Comparison of ENCODE assay signal across 8 cellular contexts in the genomic region with DNA sequence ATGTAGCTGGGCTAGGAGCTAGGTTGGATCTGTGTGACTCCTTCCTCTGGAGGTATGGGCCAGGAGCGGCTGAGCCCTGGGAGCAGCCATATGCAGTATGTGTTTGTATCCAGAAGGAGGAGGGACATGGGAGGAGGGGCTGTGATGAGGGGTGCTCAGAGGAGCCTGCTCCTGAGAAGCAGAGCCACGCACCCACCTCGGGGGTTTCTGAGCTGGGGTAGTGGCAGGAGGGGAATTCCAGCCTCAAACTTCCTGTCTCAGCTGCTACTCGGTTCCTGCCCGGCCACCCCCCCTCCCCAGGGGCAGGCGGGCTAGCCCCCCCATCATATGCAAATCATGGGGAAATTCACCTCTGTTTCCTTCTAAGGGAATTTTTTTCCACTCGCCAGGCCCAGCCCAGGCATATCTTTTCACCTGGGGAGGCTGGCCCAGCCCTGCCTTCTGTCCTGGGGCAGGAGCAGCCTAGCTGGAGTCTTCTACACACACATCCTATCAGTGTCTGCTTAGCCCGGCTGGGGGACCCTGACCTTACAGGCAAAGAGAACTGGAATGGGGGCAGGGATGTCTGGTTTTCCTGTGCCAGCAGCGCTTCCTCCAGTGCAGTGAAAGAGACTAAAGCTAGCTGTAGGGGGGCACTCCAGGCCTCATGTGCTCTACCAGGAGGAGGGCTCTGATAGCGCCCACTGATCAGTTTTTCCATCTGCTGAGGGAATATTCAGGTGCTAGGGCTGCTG. TPM values are rescaled to one million over a fixed set of nuclear protein-coding genes. Genes with fewer than 3 reads are reported as not detected.
DNase-seq lines count a peak whose midpoint lies in the region; ATAC-seq, FAIRE-seq and TF ChIP-seq lines count a peak whose summit lies in the region.

No MANE protein-coding gene starts in this region.

- peak overlapping the region; percentile 70 to 95 for H3K27ac ChIP-seq in lung (ENCODE audit: low read depth in 1 of 2, low read length in 1 of 2)

- FAIRE-seq in bronchial epithelial cell (lab: Jason Lieb, UNC), result no peak

- peak overlapping the region; percentile 95 for H3K27ac Mint-ChIP-seq in WTC11

- H3K4me3 ChIP-seq in AG09309 (ENCODE audit: control insufficient read depth, low read depth, low read length) (peak overlapping the region; percentile 74), bronchial epithelial cell (ENCODE audit: low read depth, low read length) (peak overlapping the region; percentile 80), lung (peak overlapping the region; percentile 70)

- H3K4me1 Mint-ChIP-seq in WTC11, result peaks cover 46% of the 10 kb centered on the region

- H3K36me3 ChIP-seq in bronchial epithelial cell (ENCODE audit: control insufficient read depth, insufficient read depth, low read length) (peaks cover 52% of the 10 kb centered on the region), lung (ENCODE audit: control insufficient read depth in 2 of 2, insufficient read depth in 2 of 2, low read length in 2 of 2) (peaks cover 0 to 40% of the 10 kb centered on the region in 2 donors)

- CTCF ChIA-PET in WTC11 (lab: Charles Lee), result interaction anchor here (1.6 to 6.4 kb wide), 5 partner anchors 10 to 126 kb away, joined by 4 to 109 read pairs (median 16); partner anchors contain the start of gene MEAF6

- POLR2A ChIA-PET in WTC11 (lab: Charles Lee), result interaction anchor here (1.0 to 2.7 kb wide), 4 partner anchors 8 to 66 kb away, joined by 3 to 13 read pairs (median 6); no protein-coding TSS in a partner anchor

- WGBS in lung, 2 donors, result 6 to 8% methylated on average over 10 of the region's 10 CpGs

- TF ChIP-seq CTCF in AG09309 (IDR thresholded peaks at IDR 0.05; ENCODE audit: control insufficient read depth, insufficient read depth, low read depth, low read length, missing control alignments) (no peak), WTC11 (IDR thresholded peaks at IDR 0.05) (no peak), bronchial epithelial cell (IDR thresholded peaks at IDR 0.05; ENCODE audit: insufficient read depth, low read length, severe bottlenecking) (no peak), lung (IDR thresholded peaks at IDR 0.05; ENCODE audit: control extremely low read depth, extremely low read depth) (no peak)

- H3K27me3 ChIP-seq in bronchial epithelial cell (ENCODE audit: control insufficient read depth, insufficient read depth, low read length) (no peaks in the 10 kb centered on the region), lung (ENCODE audit: control insufficient read depth, insufficient read depth) (no peaks in the 10 kb centered on the region)

- peaks cover 20% of the 10 kb centered on the region for H3K36me3 Mint-ChIP-seq in WTC11

- no peaks in the 10 kb centered on the region for H3K9me3 ChIP-seq in lung (ENCODE audit: control insufficient read depth in 2 of 2, insufficient read depth in 1 of 2, low read length in 1 of 2)

- H3K9me3 Mint-ChIP-seq in WTC11, result no peaks in the 10 kb centered on the region

- peaks cover 7 to 32% of the 10 kb centered on the region in 2 donors for H3K4me1 ChIP-seq in lung (ENCODE audit: control insufficient read depth in 2 of 2, insufficient read depth in 2 of 2, low read length in 2 of 2)

- DNase-seq in AG09309 (ENCODE audit: low read depth) (no peak), GM19238 (ENCODE audit: insufficient read length, low spot score) (peak; percentile 82), WTC11 (ENCODE audit: low spot score) (peak; percentile 66), bronchial epithelial cell (ENCODE audit: low read depth) (peak; percentile 72), lung (ENCODE audit: low spot score) (peak; percentile 65), SKM-1 (lab: John Stamatoyannopoulos, UW; ENCODE audit: unreplicated experiment) (no peak)
- peak; percentile 65 for DNase-seq in stimulated activated CD8-positive, alpha-beta memory T cell treated with anti-CD3 and anti-CD28 coated beads, Interleukin-15, amount 100 ng/mL, for 1 hour (ENCODE audit: low read depth)

- peak overlapping the region; percentile 73 for H3K4me3 Mint-ChIP-seq in WTC11

- ATAC-seq in HG03460 (IDR thresholded peaks at IDR 0.05; ENCODE audit: unreplicated experiment) (peak; percentile 41), WTC11 (peak; percentile 28), lung (ENCODE audit: insufficient read depth, low FRiP score) (peak; percentile 5)

- H3K27me3 Mint-ChIP-seq in WTC11 (ENCODE audit: low read depth), result peaks cover 16% of the 10 kb centered on the region

TF ChIP-seq in WTC11, 78 proteins besides CTCF, POLR2A, EP300 and RAD21:
- TF ChIP-seq, protein P1, sequence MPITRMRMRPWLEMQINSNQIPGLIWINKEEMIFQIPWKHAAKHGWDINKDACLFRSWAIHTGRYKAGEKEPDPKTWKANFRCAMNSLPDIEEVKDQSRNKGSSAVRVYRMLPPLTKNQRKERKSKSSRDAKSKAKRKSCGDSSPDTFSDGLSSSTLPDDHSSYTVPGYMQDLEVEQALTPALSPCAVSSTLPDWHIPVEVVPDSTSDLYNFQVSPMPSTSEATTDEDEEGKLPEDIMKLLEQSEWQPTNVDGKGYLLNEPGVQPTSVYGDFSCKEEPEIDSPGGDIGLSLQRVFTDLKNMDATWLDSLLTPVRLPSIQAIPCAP (CRISPR knock-in tag; IDR thresholded peaks at IDR 0.05), result no peak
- TF ChIP-seq NFYB (CRISPR knock-in tag; conservative IDR thresholded peaks at IDR 0.05; ENCODE audit: low read depth) (no peak), ZNF263 (CRISPR knock-in tag; IDR thresholded peaks at IDR 0.05; ENCODE audit: low read depth) (peak; percentile 88; the same call in 1 of the 2 replicates), FOXP1 (CRISPR knock-in tag; IDR thresholded peaks at IDR 0.05; ENCODE audit: borderline replicate concordance) (no peak), ZNF232 (CRISPR knock-in tag; IDR thresholded peaks at IDR 0.05) (no peak), CBFB (CRISPR knock-in tag; IDR thresholded peaks at IDR 0.05; ENCODE audit: low read depth) (no peak), GRHL2 (CRISPR knock-in tag; IDR thresholded peaks at IDR 0.05; ENCODE audit: insufficient replicate concordance, severe bottlenecking) (no peak), MYBL2 (CRISPR knock-in tag; IDR thresholded peaks at IDR 0.05) (no peak)

RNA-seq across cellular contexts. Expression of gene ZC3H12A, which starts 3.0 kb away (rescaled TPM):
- total RNA-seq in WTC11 (2021) (8.4 to 10.9 TPM (median 9.6 TPM) in 3 replicates), bronchial epithelial cell (14.2 and 24.2 TPM in 2 replicates), lung (10 to 100 TPM; 27.1 to 40.2 TPM)
- polyA plus RNA-seq in lung, result 100 to 1,000 TPM in 1 of 2 donors, 10 to 100 TPM in 1; 19.1 to 125 TPM

RNA-seq across cellular contexts. Expression of gene MEAF6, which starts 37.2 kb away (rescaled TPM):
- total RNA-seq in WTC11 (2021) (37.4 to 41.3 TPM (median 41.0 TPM) in 3 replicates), bronchial epithelial cell (50.1 and 74.5 TPM in 2 replicates), lung (10 to 100 TPM; 54.0 to 63.7 TPM)
- 10 to 100 TPM; 36.9 to 68.2 TPM for polyA plus RNA-seq in lung

Comparison
In these comparisons a context has a peak if more than half of its experiments do, and no peak if none do; other contexts are left out.
1. DNase-seq: peak in GM19238 (single experiment), WTC11 (single experiment), bronchial epithelial cell (single experiment), lung (single experiment) and stimulated activated CD8-positive, alpha-beta memory T cell treated with anti-CD3 and anti-CD28 coated beads, Interleukin-15, amount 100 ng/mL, for 1 hour (single experiment); none in AG09309 (single experiment) and SKM-1 (single experiment).
2. Peak in every context shown above with its lines, with median percentiles within 50 percentile points of each other: H3K4me3 ChIP-seq and ATAC-seq.